Comparison of ENCODE assay signal across 1 cellular context in genomic region chr22:36999463-36999862, GRCh38.
TF ChIP-seq lines count a peak whose summit lies in the region.

No MANE protein-coding gene starts in this region.

TF ChIP-seq in HepG2, 621 proteins besides CTCF, POLR2A, EP300 and RAD21:
- TF ChIP-seq PCBP1 (IDR thresholded peaks at IDR 0.05; ENCODE audit: borderline replicate concordance, low read depth, low read length) = peak; percentile 66; the same call in 1 of the 2 replicates
- TF ChIP-seq HNRNPK (IDR thresholded peaks at IDR 0.05; ENCODE audit: low read depth, low read length, poor library complexity, severe bottlenecking) = peak; percentile 40
- no peak for TF ChIP-seq POGZ (CRISPR knock-in tag; IDR thresholded peaks at IDR 0.05)
- 0 out of 2 replicates have a peak, but pooled peaks have one; percentile 9 for TF ChIP-seq FOSL2 (CRISPR knock-in tag; IDR thresholded peaks at IDR 0.05)
- no peak for TF ChIP-seq ZNF609 (CRISPR knock-in tag; IDR thresholded peaks at IDR 0.05; ENCODE audit: borderline replicate concordance)
- TF ChIP-seq ZNF282 (IDR thresholded peaks at IDR 0.05; ENCODE audit: partially characterized antibody) = no peak
- no peak for TF ChIP-seq HCFC1 (IDR thresholded peaks at IDR 0.05; ENCODE audit: low read depth, low read length)
- no peak for TF ChIP-seq ZNF605 (CRISPR knock-in tag; IDR thresholded peaks at IDR 0.05)
- no peak for TF ChIP-seq GRHL1 (CRISPR knock-in tag; conservative IDR thresholded peaks at IDR 0.05)
